ENCODE assay signal across 1 cellular context in the genomic region with DNA sequence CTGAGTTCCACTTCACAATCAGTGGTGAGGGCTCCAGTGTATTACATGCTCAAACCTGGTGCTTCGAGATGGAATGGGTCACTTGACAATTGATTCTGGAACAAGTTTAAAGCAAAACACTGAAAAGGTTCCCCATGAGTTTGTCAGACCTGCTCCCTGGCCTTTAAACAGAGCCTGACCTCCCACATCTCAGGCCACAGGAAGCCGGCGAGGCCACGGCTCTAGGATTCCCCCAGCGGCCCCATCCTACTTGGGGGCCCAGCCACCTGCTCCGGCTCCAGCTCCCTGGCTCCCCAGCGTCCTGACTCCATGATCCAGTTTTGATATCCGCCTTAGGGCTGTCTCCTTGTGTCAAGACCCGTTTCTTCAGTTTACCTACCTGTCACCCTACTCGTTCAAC.
TF ChIP-seq lines count a peak whose summit lies in the region.

No MANE protein-coding gene starts in this region.

TF ChIP-seq in A549, 52 proteins besides CTCF, POLR2A, EP300 and RAD21 (continued from another document):
- no peak for TF ChIP-seq RNF2 (IDR thresholded peaks at IDR 0.05; ENCODE audit: borderline replicate concordance, low read depth)
- no peak for TF ChIP-seq FOSB (CRISPR knock-in tag; IDR thresholded peaks at IDR 0.05)
- TF ChIP-seq FOSL2 (IDR thresholded peaks at IDR 0.05), result no peak
- no peak for TF ChIP-seq FOSL2 (CRISPR knock-in tag; IDR thresholded peaks at IDR 0.05)
- no peak for TF ChIP-seq SMC3 (IDR thresholded peaks at IDR 0.05)
- TF ChIP-seq HOXB5 (CRISPR knock-in tag; IDR thresholded peaks at IDR 0.05), result no peak
- TF ChIP-seq NPAS2 (CRISPR knock-in tag; IDR thresholded peaks at IDR 0.05; ENCODE audit: borderline replicate concordance), result no peak
- TF ChIP-seq HOXB13 (CRISPR knock-in tag; IDR thresholded peaks at IDR 0.05; ENCODE audit: low read depth), result no peak
